In genomic region chr15:84811151-84811550, GRCh38 we compare ENCODE assay signal across 23 cellular contexts. TPM values are rescaled to one million over a fixed set of nuclear protein-coding genes. Genes with fewer than 3 reads are reported as not detected.
DNase-seq lines count a peak whose midpoint lies in the region; ATAC-seq, FAIRE-seq and TF ChIP-seq lines count a peak whose summit lies in the region.
"Had no signal": no experiment of that assay in that cellular context is flagged by ENCODE, and none has a peak within 500 bp of the region (broad histone marks: within the 10 kb centered on the region; RNA-seq: fewer than 3 reads in every experiment).

No MANE protein-coding gene starts in this region.

- H4K20me1 ChIP-seq in HepG2 (ENCODE audit: insufficient read depth, low read length) = no peaks in the 10 kb centered on the region

- POLR2A ChIA-PET in HepG2 (lab: Yijun Ruan, JAX) = no interaction called here

- TF ChIP-seq POLR2A in HepG2 (IDR thresholded peaks at IDR 0.05; ENCODE audit: insufficient read depth in 1 of 2, low read depth in 2 of 2, low read length in 2 of 2) = no peak
- no peak for TF ChIP-seq POLR2A in testis (IDR thresholded peaks at IDR 0.05)

- intact Hi-C loops in HepG2 (cut with micrococcal nuclease; ENCODE audit: unreplicated experiment) (loop anchor here (10.0 kb wide), 2 partner anchors 56 to 156 kb away; partner anchors contain the start of genes NMB and WDR73), testis (cut with DNase I; ENCODE audit: low total_unique reads) (no loop called here)

- H3K27ac ChIP-seq in 22Rv1 (peak overlapping the region; percentile 26), RWPE2 (ENCODE audit: poor library complexity, severe bottlenecking) (no peak overlapping the region), HepG2 (ENCODE audit: extremely low read length, insufficient read depth, low read length) (no peak overlapping the region), testis (no peak overlapping the region)

- H3K9me3 Mint-ChIP-seq in activated T-cell treated with anti-CD3 and anti-CD28 coated beads, Interleukin-2, amount 50 U/mL, for 24 hours = no peaks in the 10 kb centered on the region
- no peaks in the 10 kb centered on the region for H3K9me3 Mint-ChIP-seq in activated T-cell treated with anti-CD3 and anti-CD28 coated beads, Interleukin-2, amount 50 U/mL, for 4 hours
- H3K9me3 Mint-ChIP-seq: IgD-negative memory B cell had no signal

- no peak for ATAC-seq in activated T-cell treated with anti-CD3 and anti-CD28 coated beads, Interleukin-2, amount 50 U/mL, for 4 hours
- peak; percentile 16; the same call in 1 of the 3 replicates for ATAC-seq in RWPE2 (ENCODE audit: low read depth)
- peak; percentile 48 for ATAC-seq in HepG2

- peak overlapping the region; percentile 22 for H3K27ac Mint-ChIP-seq in activated T-cell treated with anti-CD3 and anti-CD28 coated beads, Interleukin-2, amount 50 U/mL, for 24 hours
- H3K27ac Mint-ChIP-seq: B cell, IgD-negative memory B cell had no signal

- no peak overlapping the region for H3K4me3 Mint-ChIP-seq in activated T-cell treated with anti-CD3 and anti-CD28 coated beads, Interleukin-2, amount 50 U/mL, for 24 hours
- H3K4me3 Mint-ChIP-seq in activated T-cell treated with anti-CD3 and anti-CD28 coated beads, Interleukin-2, amount 50 U/mL, for 4 hours = no peak overlapping the region
- H3K4me3 Mint-ChIP-seq: B cell, CD14-positive monocyte, IgD-negative memory B cell had no signal

- TF ChIP-seq EP300 in HepG2 (IDR thresholded peaks at IDR 0.05; ENCODE audit: low read depth in 2 of 2, low read length in 2 of 2) = no peak
- TF ChIP-seq EP300 in HepG2 (CRISPR knock-in tag; IDR thresholded peaks at IDR 0.05; ENCODE audit: borderline replicate concordance) = no peak

- H3K36me3 ChIP-seq in RWPE2 (ENCODE audit: low read depth) (no peaks in the 10 kb centered on the region), HepG2 (replicated peaks in 1 of 2; ENCODE audit: control insufficient read depth in 1 of 2, insufficient read depth in 2 of 2, low read length in 2 of 2) (no peaks in the 10 kb centered on the region), testis (ENCODE audit: low read depth, missing control alignments) (no peaks in the 10 kb centered on the region)

- H3K9me3 ChIP-seq in RWPE2 (ENCODE audit: severe bottlenecking) = no peaks in the 10 kb centered on the region
- H3K9me3 ChIP-seq in HepG2 (ENCODE audit: low read length) = no peaks in the 10 kb centered on the region
- no peaks in the 10 kb centered on the region for H3K9me3 ChIP-seq in testis

- H3K4me1 Mint-ChIP-seq in activated T-cell treated with anti-CD3 and anti-CD28 coated beads, Interleukin-2, amount 50 U/mL, for 24 hours (ENCODE audit: low read depth) = peaks cover 4% of the 10 kb centered on the region
- no peaks in the 10 kb centered on the region for H3K4me1 Mint-ChIP-seq in activated T-cell treated with anti-CD3 and anti-CD28 coated beads, Interleukin-2, amount 50 U/mL, for 4 hours (ENCODE audit: low read depth)
- H3K4me1 Mint-ChIP-seq: B cell had no signal

- no peak for TF ChIP-seq RAD21 in HepG2 (CRISPR knock-in tag; IDR thresholded peaks at IDR 0.05)

- no peak for DNase-seq in activated T-cell treated with anti-CD3 and anti-CD28 coated beads, Interleukin-2, amount 50 U/mL, for 24 hours
- DNase-seq in activated T-cell treated with anti-CD3 and anti-CD28 coated beads, Interleukin-2, amount 50 U/mL, for 4 hours = no peak
- DNase-seq in RWPE2 (ENCODE audit: low spot score) (no peak), HepG2 (ENCODE audit: low spot score) (no peak), testis (no peak), NCI-H2029 (lab: John Stamatoyannopoulos, UW) (no peak)
- no peak for DNase-seq in activated CD4-positive, alpha-beta T cell treated with anti-CD3 and anti-CD28 coated beads for 48 hours
- DNase-seq: DMS53, GDM1, NCI-H1694, NCI-H2081 treated with DMSO at 0.1 percent for 48 hours, NCI-H2171 treated with DMSO at 0.1 percent for 48 hours, NCI-H524 treated with DMSO at 0.1 percent for 48 hours, OCI-M1, Right ventricle myocardium superior had no signal

- no peak overlapping the region for H3K4me2 ChIP-seq in HepG2 (ENCODE audit: low read depth, low read length)

- TF ChIP-seq CTCF in 22Rv1 (IDR thresholded peaks at IDR 0.05) (no peak), RWPE2 (IDR thresholded peaks at IDR 0.05; ENCODE audit: poor library complexity, severe bottlenecking) (no peak), HepG2 (CRISPR knock-in tag; IDR thresholded peaks at IDR 0.05) (no peak), testis (IDR thresholded peaks at IDR 0.05) (no peak)

- no peak for FAIRE-seq in HepG2 (lab: Jason Lieb, UNC)
- FAIRE-seq: A204.1, D721Med, GM18507, GM19239 had no signal

- in situ Hi-C loops in HepG2 (cut with HindIII; ENCODE audit: extremely low pct_ligation_motif_present, low pct_unique_long_range_greater_than_20kb) = no loop called here

- no peak overlapping the region for H3K4me3 ChIP-seq in RWPE2 (ENCODE audit: severe bottlenecking)
- no peak overlapping the region for H3K4me3 ChIP-seq in HepG2 (replicated peaks in 1 of 3; ENCODE audit: insufficient read depth in 1 of 3, low read depth in 2 of 3, low read length in 3 of 3)
- H3K4me3 ChIP-seq in testis = no peak overlapping the region

- WGBS in HepG2 (ENCODE audit: low lambda C conversion rate) = 80% methylated on average over 4 of the region's 4 CpGs
- WGBS in testis, 2 donors = 78 to 81% methylated on average over 4 of the region's 4 CpGs

- no peaks in the 10 kb centered on the region for H3K4me1 ChIP-seq in RWPE2 (ENCODE audit: insufficient read depth, poor library complexity, severe bottlenecking)
- H3K4me1 ChIP-seq in HepG2 (ENCODE audit: insufficient read depth, low read length) = peaks cover 25% of the 10 kb centered on the region
- no peaks in the 10 kb centered on the region for H3K4me1 ChIP-seq in testis

- H3K79me2 ChIP-seq in HepG2 (ENCODE audit: insufficient read depth, low read length) = no peaks in the 10 kb centered on the region

- H3K27me3 Mint-ChIP-seq in activated T-cell treated with anti-CD3 and anti-CD28 coated beads, Interleukin-2, amount 50 U/mL, for 24 hours = peaks cover 9% of the 10 kb centered on the region
- peaks cover 3% of the 10 kb centered on the region for H3K27me3 Mint-ChIP-seq in activated T-cell treated with anti-CD3 and anti-CD28 coated beads, Interleukin-2, amount 50 U/mL, for 4 hours (ENCODE audit: low read depth)

- no peak overlapping the region for H3K9ac ChIP-seq in HepG2 (ENCODE audit: insufficient read depth, low read depth, low read length)

- BruUV-seq in HepG2 (replicated peaks; lab: Mats Ljungman, UMichigan) = no TSS peak

- H3K27me3 ChIP-seq in RWPE2 (ENCODE audit: insufficient read depth, poor library complexity, severe bottlenecking) (no peaks in the 10 kb centered on the region), HepG2 (ENCODE audit: control insufficient read depth in 1 of 2, insufficient read depth in 2 of 2, low read length in 2 of 2) (no peaks in the 10 kb centered on the region), testis (no peaks in the 10 kb centered on the region)

- H3K36me3 Mint-ChIP-seq in activated T-cell treated with anti-CD3 and anti-CD28 coated beads, Interleukin-2, amount 50 U/mL, for 24 hours (ENCODE audit: low read depth) = peaks cover 10% of the 10 kb centered on the region
- peaks cover 2% of the 10 kb centered on the region for H3K36me3 Mint-ChIP-seq in activated T-cell treated with anti-CD3 and anti-CD28 coated beads, Interleukin-2, amount 50 U/mL, for 4 hours (ENCODE audit: insufficient read depth)

- no peak overlapping the region for H2AFZ ChIP-seq in HepG2 (ENCODE audit: low read length)

- CTCF ChIA-PET in HepG2 (lab: Yijun Ruan, JAX; ENCODE audit: low intra/inter-chr PET ratio, low total read pairs) = no interaction called here

TF ChIP-seq in HepG2, 621 proteins besides CTCF, POLR2A, EP300 and RAD21 (continues in another document):
- TF ChIP-seq WIZ (CRISPR knock-in tag; IDR thresholded peaks at IDR 0.05) (no peak), ZNF205 (CRISPR knock-in tag; IDR thresholded peaks at IDR 0.05) (no peak), ZBTB2 (CRISPR knock-in tag; IDR thresholded peaks at IDR 0.05; ENCODE audit: low read depth) (no peak)

RNA-seq across cellular contexts. Expression of gene ALPK3, which starts 6.0 kb away (rescaled TPM):
- total RNA-seq in activated T-cell treated with anti-CD3 and anti-CD28 coated beads, Interleukin-2, amount 50 U/mL, for 4 hours = under 1 TPM; 0.05 to 0.13 (median 0.11) TPM
- total RNA-seq in HepG2 (2016; rRNA removed; fragmentation: Illumina TruSeq; extraction: Trizol) (0.03 and 0.04 TPM in 2 replicates), testis (1 to 10 TPM; 4.1 to 5.0 TPM)
- under 0.01 TPM in 1 of 2 replicates, not detected in the other for total RNA-seq in HepG2 (2016; cell fraction: cytosol; rRNA removed; fragmentation: Illumina TruSeq; extraction: Trizol; ENCODE audit: low read depth)
- 0.03 and 0.04 TPM in 2 replicates for total RNA-seq in HepG2 (2016; cell fraction: insoluble cytoplasmic fraction; rRNA removed; fragmentation: Illumina TruSeq; extraction: Trizol)
- not detected in 2 replicates for total RNA-seq in HepG2 (2016; cell fraction: membrane; rRNA removed; fragmentation: Illumina TruSeq; extraction: Trizol)
- 0.03 and 0.34 TPM in 2 replicates for total RNA-seq in HepG2 (2016; cell fraction: nucleus; rRNA removed; fragmentation: Illumina TruSeq; extraction: Trizol)
- polyA plus RNA-seq in HepG2 (2011; rRNA removed) (0.10 and 0.42 TPM in 2 replicates), testis (ENCODE audit: insufficient read depth, low read depth, low replicate concordance) (3.0 TPM)
- 0.03 and 0.05 TPM in 2 replicates for polyA plus RNA-seq in HepG2 (2011; cell fraction: cytosol; rRNA removed)
- polyA plus RNA-seq in HepG2 (2011; cell fraction: nucleus; rRNA removed) = 0.31 and 0.56 TPM in 2 replicates
- polyA plus RNA-seq in HepG2 (2012) = 0.13 and 0.16 TPM in 2 replicates
- not detected in 2 replicates for polyA plus RNA-seq in HepG2 (2016; cell fraction: cytosol; fragmentation: Illumina TruSeq; extraction: Trizol; ENCODE audit: low read depth)
- 0.02 TPM in 1 of 2 replicates, not detected in the other for polyA plus RNA-seq in HepG2 (2016; cell fraction: insoluble cytoplasmic fraction; fragmentation: Illumina TruSeq; extraction: Trizol; ENCODE audit: low read depth)
- polyA plus RNA-seq in HepG2 (2016; cell fraction: membrane; fragmentation: Illumina TruSeq; extraction: Trizol; ENCODE audit: low read depth) = not detected in 2 replicates
- polyA plus RNA-seq in HepG2 (2016; cell fraction: nucleus; fragmentation: Illumina TruSeq; extraction: Trizol; ENCODE audit: insufficient read depth, low read depth) = 0.12 TPM in 1 of 2 replicates, not detected in the other
- 0.10 and 0.65 TPM in 2 replicates for polyA minus RNA-seq in HepG2 (2011; rRNA and poly(A)+ RNA removed; ENCODE audit: low replicate concordance)
- not detected in 2 replicates for polyA minus RNA-seq in HepG2 (2011; cell fraction: cytosol; rRNA and poly(A)+ RNA removed)
- polyA minus RNA-seq in HepG2 (2011; cell fraction: nucleus; rRNA and poly(A)+ RNA removed) = 0.12 and 0.13 TPM in 2 replicates
- polyA plus RNA-seq: IgD-negative memory B cell had no signal

Comparison
In these comparisons a context has a peak if more than half of its experiments do, and no peak if none do; other contexts are left out.
1. ATAC-seq: peak in RWPE2 (single experiment) and HepG2 (single experiment); none in activated T-cell treated with anti-CD3 and anti-CD28 coated beads, Interleukin-2, amount 50 U/mL, for 4 hours (0 of 2).